In genomic region chr1:152392909-152393308, GRCh38 we compare ENCODE assay signal across 1 cellular context.
A peak's percentile ranks its signal among the peaks of the same experiment; 100 is the strongest.
TF ChIP-seq lines count a peak whose summit lies in the region.

No MANE protein-coding gene starts in this region.

TF ChIP-seq in HEK293, 187 proteins besides CTCF, POLR2A, EP300 and RAD21 (continued from another document and continues in another):
- TF ChIP-seq ZNF518A (tag by site-specific recombination; conservative IDR thresholded peaks at IDR 0.05; ENCODE audit: low read depth) (no peak), REPIN1 (tag by site-specific recombination; IDR thresholded peaks at IDR 0.05; ENCODE audit: low read depth) (no peak), ZNF48 (tag by site-specific recombination; IDR thresholded peaks at IDR 0.05) (no peak), ZNF214 (tag by site-specific recombination; IDR thresholded peaks at IDR 0.05; ENCODE audit: borderline replicate concordance) (no peak), ZNF791 (tag by site-specific recombination; IDR thresholded peaks at IDR 0.05) (no peak), SALL2 (tag by site-specific recombination; IDR thresholded peaks at IDR 0.05; ENCODE audit: borderline replicate concordance) (0 out of 2 replicates have a peak, but pooled peaks have one; percentile 48), ZNF2 (tag by site-specific recombination; IDR thresholded peaks at IDR 0.05) (no peak), ZNF548 (tag by site-specific recombination; IDR thresholded peaks at IDR 0.05) (no peak), ZNF580 (tag by site-specific recombination; IDR thresholded peaks at IDR 0.05) (no peak), AEBP2 (tag by site-specific recombination; IDR thresholded peaks at IDR 0.05; ENCODE audit: borderline replicate concordance) (no peak), ZNF626 (tag by site-specific recombination; IDR thresholded peaks at IDR 0.05) (no peak), ZNF785 (tag by site-specific recombination; IDR thresholded peaks at IDR 0.05) (no peak), ZFP69B (tag by site-specific recombination; IDR thresholded peaks at IDR 0.05) (no peak), ZSCAN5A (tag by site-specific recombination; IDR thresholded peaks at IDR 0.05) (no peak), ZSCAN18 (tag by site-specific recombination; IDR thresholded peaks at IDR 0.05) (no peak), BCL11A (tag by site-specific recombination; IDR thresholded peaks at IDR 0.05; ENCODE audit: low read depth) (peak; percentile 32; the same call in 1 of the 2 replicates), ZNF19 (tag by site-specific recombination; IDR thresholded peaks at IDR 0.05; ENCODE audit: low read depth) (no peak), ZNF146 (tag by site-specific recombination; IDR thresholded peaks at IDR 0.05) (no peak), ZNF280C (tag by site-specific recombination; IDR thresholded peaks at IDR 0.05) (no peak), ZNF660 (tag by site-specific recombination; IDR thresholded peaks at IDR 0.05) (no peak), ZNF76 (tag by site-specific recombination; IDR thresholded peaks at IDR 0.05; ENCODE audit: borderline replicate concordance, low read depth) (no peak), ZNF302 (tag by site-specific recombination; IDR thresholded peaks at IDR 0.05; ENCODE audit: low read depth) (no peak), KLF9 (tag by site-specific recombination; IDR thresholded peaks at IDR 0.05; ENCODE audit: low read depth) (peak; percentile 32; the same call in 1 of the 2 replicates), PRDM6 (tag by site-specific recombination; IDR thresholded peaks at IDR 0.05) (peak; percentile 26), OVOL3 (tag by site-specific recombination; IDR thresholded peaks at IDR 0.05) (no peak), ZNF112 (tag by site-specific recombination; IDR thresholded peaks at IDR 0.05) (0 out of 2 replicates have a peak, but pooled peaks have one; percentile 15), ZNF292 (tag by site-specific recombination; IDR thresholded peaks at IDR 0.05; ENCODE audit: borderline replicate concordance, low read depth) (no peak), ZNF23 (tag by site-specific recombination; IDR thresholded peaks at IDR 0.05; ENCODE audit: borderline replicate concordance) (no peak), ZNF366 (tag by site-specific recombination; conservative IDR thresholded peaks at IDR 0.05) (no peak), ZBTB10 (tag by site-specific recombination; IDR thresholded peaks at IDR 0.05) (no peak), OSR2 (tag by site-specific recombination; IDR thresholded peaks at IDR 0.05) (peak; percentile 91), ZNF138 (tag by site-specific recombination; IDR thresholded peaks at IDR 0.05; ENCODE audit: borderline replicate concordance) (no peak), ZNF529 (tag by site-specific recombination; IDR thresholded peaks at IDR 0.05; ENCODE audit: insufficient replicate concordance) (no peak), ZNF488 (tag by site-specific recombination; IDR thresholded peaks at IDR 0.05) (no peak), ZNF26 (tag by site-specific recombination; IDR thresholded peaks at IDR 0.05) (no peak), ZNF423 (tag by site-specific recombination; IDR thresholded peaks at IDR 0.05) (no peak), ZNF677 (tag by site-specific recombination; IDR thresholded peaks at IDR 0.05) (no peak), ZNF654 (tag by site-specific recombination; IDR thresholded peaks at IDR 0.05; ENCODE audit: low read depth) (no peak), ZNF777 (tag by site-specific recombination; IDR thresholded peaks at IDR 0.05; ENCODE audit: borderline replicate concordance) (no peak), KLF10 (tag by site-specific recombination; IDR thresholded peaks at IDR 0.05) (peak; percentile 61; the same call in 1 of the 2 replicates), ZNF174 (tag by site-specific recombination; IDR thresholded peaks at IDR 0.05) (no peak), YY2 (tag by site-specific recombination; IDR thresholded peaks at IDR 0.05) (no peak), ZNF311 (tag by site-specific recombination; IDR thresholded peaks at IDR 0.05; ENCODE audit: borderline replicate concordance) (no peak), BCL11B (tag by site-specific recombination; IDR thresholded peaks at IDR 0.05; ENCODE audit: low read depth) (peak; percentile 86; the same call in 1 of the 2 replicates), ZNF335 (tag by site-specific recombination; conservative IDR thresholded peaks at IDR 0.05) (no peak), ZNF658 (tag by site-specific recombination; IDR thresholded peaks at IDR 0.05) (no peak)
